ENCODE assay signal across 8 cellular contexts in genomic region chr11:67955461-67956007, GRCh38. TPM values are rescaled to one million over a fixed set of nuclear protein-coding genes. Genes with fewer than 3 reads are reported as not detected.
DNase-seq lines count a peak whose midpoint lies in the region; TF ChIP-seq lines count a peak whose summit lies in the region.
"Not testable (repeated sequence)": the region's sequence is repeated elsewhere in the genome, so short reads cannot be mapped to it uniquely, and the experiment has no call there.

No MANE protein-coding gene starts in this region.

- not testable (repeated sequence) for H4K20me1 ChIP-seq in PC-9 (ENCODE audit: insufficient read depth)

- H3K27ac Mint-ChIP-seq in chondrocyte (ENCODE audit: unreplicated experiment); progenitor cell of endocrine pancreas: not testable (repeated sequence)

- POLR2A ChIA-PET in PC-9 (lab: Charles Lee; ENCODE audit: unreplicated experiment), result not testable (repeated sequence)

- H3F3A ChIP-seq in PC-9 (ENCODE audit: insufficient read depth, low read depth), result not testable (repeated sequence)

- H3K27ac ChIP-seq in PC-9, result not testable (repeated sequence)

- not testable (repeated sequence) for BruUV-seq in PC-9 (replicated peaks; lab: Mats Ljungman, UMichigan)

- not testable (repeated sequence) for H3K4me1 Mint-ChIP-seq in chondrocyte (ENCODE audit: low read depth); progenitor cell of endocrine pancreas (ENCODE audit: low read depth)

- H3K4me2 ChIP-seq in PC-9, result peak overlapping the region; percentile 91

- not testable (repeated sequence) for H3K4me1 ChIP-seq in PC-9 (replicated peaks; ENCODE audit: insufficient read depth)

- peak overlapping the region; percentile 78 for H3K4me3 Mint-ChIP-seq in chondrocyte (ENCODE audit: unreplicated experiment)
- peak overlapping the region; percentile 73 for H3K4me3 Mint-ChIP-seq in progenitor cell of endocrine pancreas (ENCODE audit: low read depth)

- CTCF ChIA-PET in PC-9 (lab: Charles Lee), result interaction anchor here (0.6 to 0.9 kb wide), 2 partner anchors 107 to 172 kb away, joined by 4 to 13 read pairs; no protein-coding TSS in a partner anchor

- intact Hi-C loops in PC-9 (cut with micrococcal nuclease; ENCODE audit: unreplicated experiment), result not testable (repeated sequence)

- H3K36me3 ChIP-seq in PC-9 (ENCODE audit: low read depth), result not testable (repeated sequence)

- not testable (repeated sequence) for H3K9me3 ChIP-seq in PC-9 (ENCODE audit: insufficient read depth, low read depth); iPS-18c (ENCODE audit: control insufficient read depth, insufficient read depth, low read length)

- H3K79me2 ChIP-seq in PC-9 (ENCODE audit: low read depth), result not testable (repeated sequence)

- peak; percentile 49 for DNase-seq in DMS79 treated with DMSO at 0.1 percent for 48 hours (lab: John Stamatoyannopoulos, UW)
- DNase-seq in Kasumi-1 (lab: John Stamatoyannopoulos, UW), result peak; percentile 2 to 21
- peak in 1 of 2 experiments; percentile 89 for DNase-seq in PC-9
- peak; percentile 95 for DNase-seq in activated CD8-positive, alpha-beta memory T cell treated with anti-CD3 and anti-CD28 coated beads for 24 hours
- DNase-seq in chondrocyte (ENCODE audit: low spot score), result not testable (repeated sequence)
- peak; percentile 86 for DNase-seq in progenitor cell of endocrine pancreas (ENCODE audit: low spot score, unreplicated experiment)
- DNase-seq in stromal cell of bone marrow (ENCODE audit: low read depth), result peak; percentile 20

- not testable (repeated sequence) for H3K9me3 Mint-ChIP-seq in chondrocyte (ENCODE audit: low read depth); progenitor cell of endocrine pancreas (ENCODE audit: low read depth)

- H3K36me3 Mint-ChIP-seq in chondrocyte (ENCODE audit: low read depth); progenitor cell of endocrine pancreas (ENCODE audit: insufficient read depth): not testable (repeated sequence)

- H2AFZ ChIP-seq in PC-9, result peak overlapping the region; percentile 80; the same call in 1 of the 2 replicates

- TF ChIP-seq CTCF in PC-9 (conservative IDR thresholded peaks at IDR 0.05) (peak; percentile 71), chondrocyte (IDR thresholded peaks at IDR 0.05) (peak; percentile 84), progenitor cell of endocrine pancreas (IDR thresholded peaks at IDR 0.05; ENCODE audit: unreplicated experiment) (peak; percentile 76)

- H3K27me3 Mint-ChIP-seq in chondrocyte (ENCODE audit: low read depth), result peaks cover 63% of the 10 kb centered on the region
- H3K27me3 Mint-ChIP-seq in progenitor cell of endocrine pancreas, result peaks cover 63% of the 10 kb centered on the region

- H3K4me3 ChIP-seq in PC-9 (peak overlapping the region; percentile 65), iPS-18c (ENCODE audit: insufficient read depth, low read depth, low read length) (peak overlapping the region; percentile 52)

- H3K9me2 ChIP-seq in PC-9 (ENCODE audit: insufficient read depth), result not testable (repeated sequence)

- not testable (repeated sequence) for H3K27me3 ChIP-seq in PC-9 (ENCODE audit: insufficient read depth, low read depth)

RNA-seq across cellular contexts. Expression of gene UNC93B1, which starts 48.4 kb away (rescaled TPM):
- total RNA-seq in PC-9 (2021) (75.5 and 94.4 TPM in 2 replicates), chondrocyte (14.4 to 16.6 TPM (median 15.9 TPM) in 3 replicates), progenitor cell of endocrine pancreas (6.7 and 8.0 TPM in 2 replicates)

RNA-seq across cellular contexts. Expression of gene ALDH3B1, which starts 54.6 kb away (rescaled TPM):
- total RNA-seq in PC-9 (2021) (98.1 and 104 TPM in 2 replicates), chondrocyte (10.8 to 14.3 TPM (median 13.1 TPM) in 3 replicates), progenitor cell of endocrine pancreas (not detected in 2 replicates)

Comparison
In these comparisons a context has a peak if more than half of its experiments do, and no peak if none do; other contexts are left out.
1. RNA of gene ALDH3B1, which starts 54.6 kb away (total RNA-seq): 98.1 to 104 TPM in PC-9 and 10.8 to 14.3 TPM in chondrocyte; not detected in progenitor cell of endocrine pancreas; every median in the first group is over 10 times any median in the second.
2. Peak in every context shown above with its lines, with median percentiles within 50 percentile points of each other: CTCF ChIP-seq.